13 cellular contexts compared by ENCODE assay signal in genomic region chr1:238104752-238105151, GRCh38.
A peak's percentile ranks its signal among the peaks of the same experiment; 100 is the strongest.
ATAC-seq and TF ChIP-seq lines count a peak whose summit lies in the region.
"Had no signal": no experiment of that assay in that cellular context is flagged by ENCODE, and none has a peak within 500 bp of the region (broad histone marks: within the 10 kb centered on the region; RNA-seq: fewer than 3 reads in every experiment).

No MANE protein-coding gene starts in this region.

- H4K20me1 ChIP-seq in OCI-LY3 (ENCODE audit: insufficient read depth, low read length), result no peaks in the 10 kb centered on the region
- H4K20me1 ChIP-seq: BLaER1 treated with 17β-estradiol and CSF1 and Interleukin-3, amounts not matched to agents 10 nM and 100 nM had no signal

- TF ChIP-seq CTCF in OCI-LY3 (IDR thresholded peaks at IDR 0.05; ENCODE audit: low read depth, low read length), result no peak

- H3K27ac ChIP-seq in OCI-LY3 (ENCODE audit: low read length), result no peak overlapping the region
- H3K27ac ChIP-seq: 22Rv1; A549; BLaER1 treated with 17β-estradiol and CSF1 and Interleukin-3, amounts not matched to agents 10 nM and 100 nM; C4-2B had no signal

- no peaks in the 10 kb centered on the region for H3K27me3 ChIP-seq in OCI-LY3 (ENCODE audit: low read depth, low read length)
- H3K27me3 ChIP-seq: BLaER1 treated with 17β-estradiol and CSF1 and Interleukin-3, amounts not matched to agents 10 nM and 100 nM had no signal

- H3K27ac Mint-ChIP-seq in stimulated activated memory B cell treated with anti-CD40 and anti-IgM and Interleukin-4, amounts not matched to agents 10 μg/mL and 1 μg/mL and 100 μg/mL, for 72 hours, result no peak overlapping the region
- H3K27ac Mint-ChIP-seq: B cell; CD4-positive, alpha-beta T cell; CD8-positive, alpha-beta T cell had no signal

- H3K9me3 ChIP-seq in OCI-LY3 (ENCODE audit: insufficient read depth, low read length), result no peaks in the 10 kb centered on the region
- H3K9me3 ChIP-seq: A549; BLaER1 treated with 17β-estradiol and CSF1 and Interleukin-3, amounts not matched to agents 10 nM and 100 nM; Caco-2 had no signal

- H3K9ac ChIP-seq in OCI-LY3 (ENCODE audit: low read length), result no peak overlapping the region
- H3K9ac ChIP-seq: BLaER1 treated with 17β-estradiol and CSF1 and Interleukin-3, amounts not matched to agents 10 nM and 100 nM had no signal

- H3K27me3 Mint-ChIP-seq in stimulated activated memory B cell treated with anti-CD40 and anti-IgM and Interleukin-4, amounts not matched to agents 10 μg/mL and 1 μg/mL and 100 μg/mL, for 72 hours, result no peaks in the 10 kb centered on the region
- H3K27me3 Mint-ChIP-seq: B cell; CD4-positive, alpha-beta T cell had no signal

- no peaks in the 10 kb centered on the region for H3K4me1 Mint-ChIP-seq in stimulated activated memory B cell treated with anti-CD40 and anti-IgM and Interleukin-4, amounts not matched to agents 10 μg/mL and 1 μg/mL and 100 μg/mL, for 72 hours
- H3K4me1 Mint-ChIP-seq: B cell had no signal

- H3K9me3 Mint-ChIP-seq in stimulated activated memory B cell treated with anti-CD40 and anti-IgM and Interleukin-4, amounts not matched to agents 10 μg/mL and 1 μg/mL and 100 μg/mL, for 72 hours, result peaks cover 5% of the 10 kb centered on the region

- H3K4me2 ChIP-seq in OCI-LY3 (ENCODE audit: low read length), result no peak overlapping the region
- H3K4me2 ChIP-seq: A549; BLaER1 treated with 17β-estradiol and CSF1 and Interleukin-3, amounts not matched to agents 10 nM and 100 nM had no signal

- H3K36me3 Mint-ChIP-seq in stimulated activated memory B cell treated with anti-CD40 and anti-IgM and Interleukin-4, amounts not matched to agents 10 μg/mL and 1 μg/mL and 100 μg/mL, for 72 hours, result no peaks in the 10 kb centered on the region
- H3K36me3 Mint-ChIP-seq: CD8-positive, alpha-beta T cell had no signal

- peaks cover 3% of the 10 kb centered on the region for H3K36me3 ChIP-seq in OCI-LY3 (replicated peaks; ENCODE audit: low read depth, low read length)
- H3K36me3 ChIP-seq: BLaER1 treated with 17β-estradiol and CSF1 and Interleukin-3, amounts not matched to agents 10 nM and 100 nM had no signal

- peak; percentile 80 for ATAC-seq in HG02610 (IDR thresholded peaks at IDR 0.05; ENCODE audit: unreplicated experiment)
- peak; percentile 12 for ATAC-seq in stimulated activated memory B cell treated with anti-CD40 and anti-IgM and Interleukin-4, amounts not matched to agents 10 μg/mL and 1 μg/mL and 100 μg/mL, for 72 hours
- no peak for ATAC-seq in HG03175 (IDR thresholded peaks at IDR 0.05; ENCODE audit: unreplicated experiment)
- ATAC-seq in GM19455 (IDR thresholded peaks at IDR 0.05; ENCODE audit: unreplicated experiment), result no peak
- ATAC-seq: A549; CD8-positive, alpha-beta T cell had no signal

- no peak overlapping the region for H3K4me3 ChIP-seq in OCI-LY3 (ENCODE audit: low read length)
- H3K4me3 ChIP-seq: A549; BLaER1 treated with 17β-estradiol and CSF1 and Interleukin-3, amounts not matched to agents 10 nM and 100 nM had no signal

- H2AFZ ChIP-seq in OCI-LY3 (ENCODE audit: low read depth, low read length), result 0 out of 2 replicates have a peak overlapping the region, but pooled peaks have one; percentile 3

- no peak overlapping the region for H3K4me3 Mint-ChIP-seq in stimulated activated memory B cell treated with anti-CD40 and anti-IgM and Interleukin-4, amounts not matched to agents 10 μg/mL and 1 μg/mL and 100 μg/mL, for 72 hours
- H3K4me3 Mint-ChIP-seq: B cell; CD4-positive, alpha-beta T cell; CD8-positive, alpha-beta T cell had no signal

- no peaks in the 10 kb centered on the region for H3K79me2 ChIP-seq in OCI-LY3 (ENCODE audit: low read length)

- H3K4me1 ChIP-seq in OCI-LY3 (ENCODE audit: low read length), result peaks cover 4% of the 10 kb centered on the region; the same call in 1 of the 2 replicates
- H3K4me1 ChIP-seq: A549; BLaER1 treated with 17β-estradiol and CSF1 and Interleukin-3, amounts not matched to agents 10 nM and 100 nM; Caco-2 had no signal

Comparison
In these comparisons a context has a peak if more than half of its experiments do, and no peak if none do; other contexts are left out.
1. ATAC-seq: peak in HG02610 (single experiment) and stimulated activated memory B cell treated with anti-CD40 and anti-IgM and Interleukin-4, amounts not matched to agents 10 μg/mL and 1 μg/mL and 100 μg/mL, for 72 hours (single experiment); none in HG03175 (single experiment) and GM19455 (single experiment).